Comparison of ENCODE assay signal across 18 cellular contexts in genomic region chr6:112576421-112576820, GRCh38.
"Had no signal": no experiment of that assay in that cellular context is flagged by ENCODE, and none has a peak within 500 bp of the region (broad histone marks: within the 10 kb centered on the region; RNA-seq: fewer than 3 reads in every experiment).

No MANE protein-coding gene starts in this region.

- H3K4me1 ChIP-seq: gastrocnemius medialis, heart right ventricle, upper lobe of right lung had no signal

- H3K4me1 Mint-ChIP-seq: activated naive CD8-positive, alpha-beta T cell treated with anti-CD3 and anti-CD28 coated beads, Interleukin-2, amount 10 ng/mL, durations not matched to agents 7 days and 5 days; mesothelial cell of epicardium; neural crest cell had no signal

- H3K27me3 ChIP-seq: gastrocnemius medialis, heart right ventricle, sigmoid colon, stomach, testis, upper lobe of right lung had no signal

- H3K27me3 Mint-ChIP-seq: activated naive CD8-positive, alpha-beta T cell treated with anti-CD3 and anti-CD28 coated beads, Interleukin-2, amount 10 ng/mL, durations not matched to agents 7 days and 5 days; dendritic cell treated with granulocyte-macrophage colony-stimulating factor and Interleukin-4, amounts not matched to agents 40 ng/mL and 50 ng/mL, for 4 days had no signal

- H3K36me3 ChIP-seq: gastrocnemius medialis, heart right ventricle, sigmoid colon, stomach, upper lobe of right lung had no signal

- FAIRE-seq: bronchial epithelial cell, islet of Langerhans had no signal

- H3K9me3 Mint-ChIP-seq: activated naive CD8-positive, alpha-beta T cell treated with anti-CD3 and anti-CD28 coated beads, Interleukin-2, amount 10 ng/mL, durations not matched to agents 7 days and 5 days; dendritic cell treated with granulocyte-macrophage colony-stimulating factor and Interleukin-4, amounts not matched to agents 40 ng/mL and 50 ng/mL, for 4 days; mesothelial cell of epicardium had no signal

- H3K36me3 Mint-ChIP-seq: activated naive CD8-positive, alpha-beta T cell treated with anti-CD3 and anti-CD28 coated beads, Interleukin-2, amount 10 ng/mL, durations not matched to agents 7 days and 5 days; mesothelial cell of epicardium had no signal

- DNase-seq: activated CD4-positive, CD25-positive, alpha-beta regulatory T cell treated with anti-CD3 and anti-CD28 coated beads, Interleukin-2, amount 50 U/mL, for 72 hours; activated naive CD4-positive, alpha-beta T cell; activated naive CD8-positive, alpha-beta T cell treated with anti-CD3 and anti-CD28 coated beads, Interleukin-2, amount 10 ng/mL, durations not matched to agents 7 days and 5 days; activated T-cell treated with anti-CD3 and anti-CD28 coated beads for 4 hours; effector memory CD4-positive, alpha-beta T cell; gastrocnemius medialis; heart right ventricle; sigmoid colon; stimulated activated CD4-positive, alpha-beta T cell treated with anti-CD3 and anti-CD28 coated beads, Interleukin-1b, Interleukin-23, amount 100 ng/mL, for 48 hours; stomach; testis; upper lobe of right lung had no signal

- H3K4me3 Mint-ChIP-seq: activated naive CD8-positive, alpha-beta T cell treated with anti-CD3 and anti-CD28 coated beads, Interleukin-2, amount 10 ng/mL, durations not matched to agents 7 days and 5 days; dendritic cell treated with granulocyte-macrophage colony-stimulating factor and Interleukin-4, amounts not matched to agents 40 ng/mL and 50 ng/mL, for 4 days; mesothelial cell of epicardium; neural crest cell had no signal

- H3K9me3 ChIP-seq: gastrocnemius medialis, heart right ventricle, sigmoid colon, stomach, testis, upper lobe of right lung had no signal

- H3K27ac Mint-ChIP-seq: activated naive CD8-positive, alpha-beta T cell treated with anti-CD3 and anti-CD28 coated beads, Interleukin-2, amount 10 ng/mL, durations not matched to agents 7 days and 5 days; dendritic cell treated with granulocyte-macrophage colony-stimulating factor and Interleukin-4, amounts not matched to agents 40 ng/mL and 50 ng/mL, for 4 days; mesothelial cell of epicardium had no signal

- H3K4me3 ChIP-seq: gastrocnemius medialis, heart right ventricle, lung, sigmoid colon, stomach, testis, upper lobe of right lung had no signal

- H3K27ac ChIP-seq: gastrocnemius medialis, heart right ventricle, sigmoid colon, stomach, testis, upper lobe of right lung had no signal

- ATAC-seq: gastrocnemius medialis, heart right ventricle, upper lobe of right lung had no signal
